1 cellular context compared by ENCODE assay signal in the genomic region with DNA sequence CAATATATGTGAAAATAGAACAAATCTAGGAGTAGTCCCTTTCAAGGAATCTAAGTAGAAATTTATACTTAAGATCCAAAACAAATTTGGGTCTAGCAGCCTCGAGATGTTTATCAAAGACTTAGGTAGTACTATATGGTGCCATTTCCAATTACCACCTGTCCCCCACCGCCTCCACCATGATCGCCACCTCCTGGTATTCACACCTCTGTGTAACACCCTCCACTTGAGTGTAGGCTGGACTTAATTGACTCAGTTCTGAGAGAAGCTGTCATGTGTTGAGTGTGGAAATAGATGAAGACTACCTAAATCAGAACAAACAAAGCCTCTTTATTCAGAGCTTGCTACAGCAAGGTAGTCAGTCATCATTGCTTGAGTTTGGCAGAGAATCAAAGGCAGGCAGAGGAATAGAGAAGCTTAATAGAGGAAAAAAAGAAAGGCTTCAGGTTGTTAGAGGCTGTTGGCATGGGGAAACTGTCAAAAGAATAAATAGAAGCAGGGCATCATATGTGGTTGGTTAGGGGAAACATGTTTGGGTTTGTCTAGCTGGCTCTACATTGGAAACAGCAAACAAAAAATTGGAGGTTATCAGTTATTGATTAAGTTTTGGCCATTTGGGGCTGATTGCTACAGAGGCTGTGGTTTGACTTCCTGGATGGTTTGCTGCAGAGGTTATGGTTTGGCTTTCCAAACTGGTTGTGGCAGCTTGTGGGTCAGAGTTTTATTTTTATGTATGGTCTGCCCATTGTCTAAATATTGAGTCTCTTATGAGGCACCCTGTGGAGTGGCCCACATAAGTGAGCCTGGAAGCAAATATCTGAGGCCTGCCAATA.
TF ChIP-seq lines count a peak whose summit lies in the region.

No MANE protein-coding gene starts in this region.

TF ChIP-seq in HepG2, 621 proteins besides CTCF, POLR2A, EP300 and RAD21 (continued from another document):
- TF ChIP-seq, protein P1, sequence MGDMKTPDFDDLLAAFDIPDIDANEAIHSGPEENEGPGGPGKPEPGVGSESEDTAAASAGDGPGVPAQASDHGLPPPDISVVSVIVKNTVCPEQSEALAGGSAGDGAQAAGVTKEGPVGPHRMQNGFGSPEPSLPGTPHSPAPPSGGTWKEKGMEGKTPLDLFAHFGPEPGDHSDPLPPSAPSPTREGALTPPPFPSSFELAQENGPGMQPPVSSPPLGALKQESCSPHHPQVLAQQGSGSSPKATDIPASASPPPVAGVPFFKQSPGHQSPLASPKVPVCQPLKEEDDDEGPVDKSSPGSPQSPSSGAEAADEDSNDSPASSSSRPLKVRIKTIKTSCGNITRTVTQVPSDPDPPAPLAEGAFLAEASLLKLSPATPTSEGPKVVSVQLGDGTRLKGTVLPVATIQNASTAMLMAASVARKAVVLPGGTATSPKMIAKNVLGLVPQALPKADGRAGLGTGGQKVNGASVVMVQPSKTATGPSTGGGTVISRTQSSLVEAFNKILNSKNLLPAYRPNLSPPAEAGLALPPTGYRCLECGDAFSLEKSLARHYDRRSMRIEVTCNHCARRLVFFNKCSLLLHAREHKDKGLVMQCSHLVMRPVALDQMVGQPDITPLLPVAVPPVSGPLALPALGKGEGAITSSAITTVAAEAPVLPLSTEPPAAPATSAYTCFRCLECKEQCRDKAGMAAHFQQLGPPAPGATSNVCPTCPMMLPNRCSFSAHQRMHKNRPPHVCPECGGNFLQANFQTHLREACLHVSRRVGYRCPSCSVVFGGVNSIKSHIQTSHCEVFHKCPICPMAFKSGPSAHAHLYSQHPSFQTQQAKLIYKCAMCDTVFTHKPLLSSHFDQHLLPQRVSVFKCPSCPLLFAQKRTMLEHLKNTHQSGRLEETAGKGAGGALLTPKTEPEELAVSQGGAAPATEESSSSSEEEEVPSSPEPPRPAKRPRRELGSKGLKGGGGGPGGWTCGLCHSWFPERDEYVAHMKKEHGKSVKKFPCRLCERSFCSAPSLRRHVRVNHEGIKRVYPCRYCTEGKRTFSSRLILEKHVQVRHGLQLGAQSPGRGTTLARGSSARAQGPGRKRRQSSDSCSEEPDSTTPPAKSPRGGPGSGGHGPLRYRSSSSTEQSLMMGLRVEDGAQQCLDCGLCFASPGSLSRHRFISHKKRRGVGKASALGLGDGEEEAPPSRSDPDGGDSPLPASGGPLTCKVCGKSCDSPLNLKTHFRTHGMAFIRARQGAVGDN (CRISPR knock-in tag; IDR thresholded peaks at IDR 0.05) = no peak
- TF ChIP-seq CHD2 (IDR thresholded peaks at IDR 0.05; ENCODE audit: low read depth, low read length) = no peak
- TF ChIP-seq KLF9 (CRISPR knock-in tag; IDR thresholded peaks at IDR 0.05; ENCODE audit: low read depth) = no peak
- no peak for TF ChIP-seq MTA1 (CRISPR knock-in tag; IDR thresholded peaks at IDR 0.05; ENCODE audit: borderline replicate concordance)
- no peak for TF ChIP-seq MZF1 (CRISPR knock-in tag; IDR thresholded peaks at IDR 0.05; ENCODE audit: borderline replicate concordance)
- TF ChIP-seq AGO2 (optimal IDR thresholded peaks at IDR 0.05; ENCODE audit: low read depth, low read length) = no peak
- no peak for TF ChIP-seq ZNF121 (CRISPR knock-in tag; IDR thresholded peaks at IDR 0.05)
- TF ChIP-seq ZNF619 (CRISPR knock-in tag; IDR thresholded peaks at IDR 0.05) = no peak
- TF ChIP-seq U2AF1 (optimal IDR thresholded peaks at IDR 0.05; ENCODE audit: low read depth, low read length) = no peak
- TF ChIP-seq CEBPG (CRISPR knock-in tag; IDR thresholded peaks at IDR 0.05) = no peak
- no peak for TF ChIP-seq AHR (CRISPR knock-in tag; IDR thresholded peaks at IDR 0.05)
- no peak for TF ChIP-seq ZNF607 (CRISPR knock-in tag; IDR thresholded peaks at IDR 0.05; ENCODE audit: borderline replicate concordance)
- TF ChIP-seq RARG (CRISPR knock-in tag; IDR thresholded peaks at IDR 0.05; ENCODE audit: low read depth) = no peak
- TF ChIP-seq SALL2 (CRISPR knock-in tag; IDR thresholded peaks at IDR 0.05) = no peak
